In the genomic region with DNA sequence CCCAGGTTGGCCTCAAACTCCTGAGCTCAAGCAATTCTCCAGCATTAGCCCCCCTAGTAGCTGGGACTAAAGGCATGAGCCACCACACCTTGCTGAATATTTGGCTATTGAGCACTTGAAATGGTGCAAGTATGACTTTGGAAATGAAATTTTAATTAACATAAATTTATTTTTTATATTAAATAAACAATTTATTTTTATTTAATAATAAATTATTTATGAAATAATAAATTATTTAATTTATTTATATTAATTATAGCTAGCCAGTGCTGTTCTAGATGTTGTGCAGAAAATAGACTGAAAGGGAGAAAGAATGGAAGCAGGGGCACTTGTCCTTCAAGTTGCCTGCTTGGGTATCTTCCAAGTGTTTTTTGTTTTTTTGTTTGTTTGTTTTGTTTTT, we compare ENCODE assay signal across 7 cellular contexts.
"Had no signal": no experiment of that assay in that cellular context is flagged by ENCODE, and none has a peak within 500 bp of the region (broad histone marks: within the 10 kb centered on the region; RNA-seq: fewer than 3 reads in every experiment).

No MANE protein-coding gene starts in this region.

- DNase-seq: GDM1 had no signal

- ATAC-seq: GM12878 had no signal

- H3K4me3 ChIP-seq: GM12878 had no signal

- FAIRE-seq: G401.6, GM12878, GM12891, GM12892, GM18507, GM19239 had no signal
